In genomic region chr9:16449331-16449730, GRCh38 we compare ENCODE assay signal across 2 cellular contexts.
TF ChIP-seq lines count a peak whose summit lies in the region.

No MANE protein-coding gene starts in this region.

TF ChIP-seq in HEK293, 187 proteins besides CTCF, POLR2A, EP300 and RAD21 (continued from another document):
- TF ChIP-seq ZSCAN5A (tag by site-specific recombination; IDR thresholded peaks at IDR 0.05), result no peak

TF ChIP-seq in SK-N-SH, 30 proteins besides CTCF, POLR2A, EP300 and RAD21 (continued from another document):
- TF ChIP-seq RFX5 (IDR thresholded peaks at IDR 0.05; ENCODE audit: low read length) (no peak), MAX (IDR thresholded peaks at IDR 0.05; ENCODE audit: low read depth) (no peak), NRF1 (IDR thresholded peaks at IDR 0.05; ENCODE audit: low read depth, low read length) (no peak), RCOR1 (IDR thresholded peaks at IDR 0.05; ENCODE audit: low read length) (peak; percentile 79; the same call in 1 of the 2 replicates), YY1 (IDR thresholded peaks at IDR 0.05; ENCODE audit: low read depth) (no peak)
TF ChIP-seq in SK-N-SH: peak in this region for 4.
